ENCODE assay signal across 23 cellular contexts in the genomic region with DNA sequence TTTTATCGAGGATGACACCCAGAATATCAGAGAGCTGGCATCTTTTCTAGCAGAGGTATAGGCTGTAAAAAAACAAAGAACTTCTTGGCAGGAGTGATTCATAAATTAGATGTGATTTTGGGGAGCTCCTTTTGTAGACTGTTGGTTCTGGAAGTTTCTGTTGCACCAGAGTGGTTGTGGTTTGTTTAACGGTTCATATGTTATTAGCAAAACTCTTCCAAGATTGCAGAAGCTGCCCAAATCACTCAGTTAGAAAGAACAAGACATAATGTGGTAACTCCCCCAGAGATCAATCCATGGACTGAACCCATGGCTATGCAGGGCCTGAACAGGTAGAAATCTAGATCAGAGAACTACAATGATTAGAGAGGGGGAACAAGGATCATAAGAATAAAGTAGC. TPM values are rescaled to one million over a fixed set of nuclear protein-coding genes. Genes with fewer than 3 reads are reported as not detected.
DNase-seq lines count a peak whose midpoint lies in the region; ATAC-seq and TF ChIP-seq lines count a peak whose summit lies in the region.
"Had no signal": no experiment of that assay in that cellular context is flagged by ENCODE, and none has a peak within 500 bp of the region (broad histone marks: within the 10 kb centered on the region; RNA-seq: fewer than 3 reads in every experiment).

No MANE protein-coding gene starts in this region.

- intact Hi-C loops in HCT116 (cut with micrococcal nuclease): no loop called here
- intact Hi-C loops in thyroid gland (cut with DNase I): no loop called here

- H3K4ac ChIP-seq in mesendoderm (ENCODE audit: low read depth, low read length): peak overlapping the region; percentile 55

- no CpG with 5 or more reads among the region's 2 CpGs for WGBS in mesendoderm (ENCODE audit: extremely low coverage, insufficient coverage, low lambda C conversion rate)
- 71 to 75% methylated on average over 2 of the region's 2 CpGs for WGBS in thyroid gland, 2 donors

- no peak overlapping the region for H4K5ac ChIP-seq in mesendoderm (ENCODE audit: low read length)

- peak overlapping the region; percentile 82 for H2BK120ac ChIP-seq in mesendoderm (ENCODE audit: low read depth, low read length)

- DNase-seq in HCT116 (ENCODE audit: low read depth, low spot score) (no peak), NOMO-1 treated with dmso at 0.1 percent for 144 hours (lab: John Stamatoyannopoulos, UW; ENCODE audit: unreplicated experiment) (peak; percentile 28), mesendoderm (no peak), thyroid gland (no peak)
- DNase-seq in activated CD8-positive, alpha-beta T cell treated with anti-CD3 and anti-CD28 coated beads, Interleukin-2, amount 10 ng/mL, durations not matched to agents 7 days and 5 days: no peak
- DNase-seq: activated effector memory CD4-positive, alpha-beta T cell treated with anti-CD3 and anti-CD28 coated beads, Interleukin-2, amount 50 U/mL, for 16 hours; anterior cingulate cortex; BE2C; effector CD8-positive, alpha-beta T cell; head of caudate nucleus; naive thymus-derived CD4-positive, alpha-beta T cell; NCI-H1694; NCI-H226; NK-92 treated with Interleukin-12 subunit alpha and Interleukin-12 subunit beta, amount 100 ng/mL, for 24 hours; pancreas had no signal

- peak overlapping the region in 1 of 10 experiments; percentile 7; a peak in 1 of 20 replicates for H3K4me3 ChIP-seq in BLaER1 treated with 17β-estradiol and CSF1 and Interleukin-3, amounts not matched to agents 10 nM and 100 nM
- H3K4me3 ChIP-seq in HCT116 (replicated peaks in 1 of 2; ENCODE audit: low read depth in 1 of 2, low read length in 2 of 2): no peak overlapping the region
- no peak overlapping the region for H3K4me3 ChIP-seq in mesendoderm (ENCODE audit: low read length)
- H3K4me3 ChIP-seq in thyroid gland (replicated peaks in 1 of 3): no peak overlapping the region
- H3K4me3 ChIP-seq: pancreas, SJSA1 had no signal

- no peak overlapping the region for H3K27ac Mint-ChIP-seq in activated CD8-positive, alpha-beta T cell treated with anti-CD3 and anti-CD28 coated beads, Interleukin-2, amount 10 ng/mL, durations not matched to agents 7 days and 5 days
- H3K27ac Mint-ChIP-seq: naive thymus-derived CD4-positive, alpha-beta T cell; T-helper 2 cell treated with Interferon-gamma antibody and Interleukin-4, amounts not matched to agents 5 μg/mL and 100 μg/mL, for 36 hours had no signal

- H2BK5ac ChIP-seq in mesendoderm (ENCODE audit: low read length): peak overlapping the region; percentile 29

- ATAC-seq in HCT116 (no peak), HG03045 (IDR thresholded peaks at IDR 0.05; ENCODE audit: unreplicated experiment) (no peak)
- ATAC-seq in activated CD8-positive, alpha-beta T cell treated with anti-CD3 and anti-CD28 coated beads, Interleukin-2, amount 10 ng/mL, durations not matched to agents 7 days and 5 days: no peak
- ATAC-seq: activated CD4-positive, CD25-positive, alpha-beta regulatory T cell treated with anti-CD3 and anti-CD28 coated beads, Interleukin-2, amount 50 U/mL, for 24 hours; naive thymus-derived CD4-positive, alpha-beta T cell; pancreas had no signal

- H3K4me1 Mint-ChIP-seq in activated CD8-positive, alpha-beta T cell treated with anti-CD3 and anti-CD28 coated beads, Interleukin-2, amount 10 ng/mL, durations not matched to agents 7 days and 5 days (ENCODE audit: low read depth): peaks cover 25% of the 10 kb centered on the region

- peak overlapping the region; percentile 94 for H3K18ac ChIP-seq in mesendoderm (ENCODE audit: low read length)

- TF ChIP-seq CTCF in HCT116 (IDR thresholded peaks at IDR 0.05 in 2 of 3, conservative IDR thresholded peaks at IDR 0.05 in 1 of 3; ENCODE audit: borderline replicate concordance in 1 of 3, insufficient read depth in 1 of 3, low read depth in 2 of 3, low read length in 2 of 3) (no peak), thyroid gland (IDR thresholded peaks at IDR 0.05) (no peak)

- H3K4me3 Mint-ChIP-seq in activated CD8-positive, alpha-beta T cell treated with anti-CD3 and anti-CD28 coated beads, Interleukin-2, amount 10 ng/mL, durations not matched to agents 7 days and 5 days: no peak overlapping the region
- H3K4me3 Mint-ChIP-seq: naive thymus-derived CD4-positive, alpha-beta T cell; T-helper 2 cell treated with Interferon-gamma antibody and Interleukin-4, amounts not matched to agents 5 μg/mL and 100 μg/mL, for 36 hours had no signal

- H3K27ac ChIP-seq in BLaER1 treated with 17β-estradiol and CSF1 and Interleukin-3, amounts not matched to agents 10 nM and 100 nM: peak overlapping the region in 8 of 11 experiments; percentile 59 to 77 (median 71); a peak in 16 of 22 replicates
- no peak overlapping the region for H3K27ac ChIP-seq in HCT116 (ENCODE audit: low read depth, low read length)
- no peak overlapping the region for H3K27ac ChIP-seq in mesendoderm (ENCODE audit: low read depth, low read length)
- H3K27ac ChIP-seq in thyroid gland: no peak overlapping the region
- H3K27ac ChIP-seq: pancreas, SJSA1 had no signal

- H3K9ac ChIP-seq in BLaER1 treated with 17β-estradiol and CSF1 and Interleukin-3, amounts not matched to agents 10 nM and 100 nM: peak overlapping the region in 6 of 11 experiments; percentile 30 to 50 (median 41); a peak in 10 of 22 replicates
- H3K9ac ChIP-seq in HCT116 (ENCODE audit: low read length): no peak overlapping the region
- no peak overlapping the region for H3K9ac ChIP-seq in mesendoderm (ENCODE audit: low read length)

- H2BK15ac ChIP-seq in mesendoderm (replicated peaks; ENCODE audit: low read depth): peak overlapping the region; percentile 74

- no peak overlapping the region for H4K8ac ChIP-seq in mesendoderm (ENCODE audit: low read depth, low read length)

- peaks cover 2% of the 10 kb centered on the region for H3K27me3 Mint-ChIP-seq in activated CD8-positive, alpha-beta T cell treated with anti-CD3 and anti-CD28 coated beads, Interleukin-2, amount 10 ng/mL, durations not matched to agents 7 days and 5 days (ENCODE audit: low read depth)

- H3K23ac ChIP-seq in mesendoderm (ENCODE audit: low read length): no peak overlapping the region

- peak overlapping the region; percentile 29 for H2AK5ac ChIP-seq in mesendoderm (ENCODE audit: low read length)

- peak overlapping the region; percentile 44 for H3K56ac ChIP-seq in mesendoderm (ENCODE audit: low read length)

- RAD21 ChIA-PET in HCT116 (lab: Charles Lee; ENCODE audit: low non-redundant PET in 1 of 2, low total read pairs in 2 of 2, uncharacterized antibody in 2 of 2, unreplicated experiment in 2 of 2): no interaction called here

- peaks cover 0 to 17% (median 9%) of the 10 kb centered on the region in 11 experiments; a peak in 12 of 22 replicates for H3K9me3 ChIP-seq in BLaER1 treated with 17β-estradiol and CSF1 and Interleukin-3, amounts not matched to agents 10 nM and 100 nM (replicated peaks in 1 of 11)
- no peaks in the 10 kb centered on the region for H3K9me3 ChIP-seq in HCT116 (ENCODE audit: control insufficient read depth in 1 of 2, insufficient read depth in 1 of 2, low read depth in 1 of 2, low read length in 2 of 2)
- no peaks in the 10 kb centered on the region for H3K9me3 ChIP-seq in thyroid gland
- H3K9me3 ChIP-seq: BE2C, pancreas, SJSA1 had no signal

- H2AFZ ChIP-seq in HCT116 (ENCODE audit: low read depth, low read length, poor library complexity, severe bottlenecking): peak overlapping the region; percentile 98

- peak overlapping the region; percentile 30 to 75 (median 58) for H3K4me2 ChIP-seq in BLaER1 treated with 17β-estradiol and CSF1 and Interleukin-3, amounts not matched to agents 10 nM and 100 nM
- peak overlapping the region; percentile 56 for H3K4me2 ChIP-seq in HCT116 (ENCODE audit: low read length)
- H3K4me2 ChIP-seq in mesendoderm (ENCODE audit: low read length): no peak overlapping the region

- TF ChIP-seq POLR2A in HCT116 (IDR thresholded peaks at IDR 0.05; ENCODE audit: borderline replicate concordance, extremely low read depth, insufficient read depth, insufficient read length) (no peak), thyroid gland (IDR thresholded peaks at IDR 0.05) (no peak)

- POLR2A ChIA-PET in HCT116 (lab: Charles Lee): interaction anchor here (0.9 to 1.6 kb wide), 2 partner anchors 37 to 155 kb away, joined by 3 to 4 read pairs; a partner anchor contains a TSS
- POLR2A ChIA-PET in activated CD8-positive, alpha-beta T cell treated with anti-CD3 and anti-CD28 coated beads, Interleukin-2, amount 10 ng/mL, durations not matched to agents 7 days and 5 days (lab: Charles Lee): no interaction called here

- H4K20me1 ChIP-seq in BLaER1 treated with 17β-estradiol and CSF1 and Interleukin-3, amounts not matched to agents 10 nM and 100 nM: no peaks in the 10 kb centered on the region
- H4K20me1 ChIP-seq in HCT116 (ENCODE audit: insufficient read depth): no peaks in the 10 kb centered on the region

- H3K79me1 ChIP-seq in mesendoderm (ENCODE audit: low read length): no peaks in the 10 kb centered on the region

- H3K36me3 ChIP-seq in BLaER1 treated with 17β-estradiol and CSF1 and Interleukin-3, amounts not matched to agents 10 nM and 100 nM: no peaks in the 10 kb centered on the region
- H3K36me3 ChIP-seq in HCT116 (ENCODE audit: control insufficient read depth in 1 of 2, insufficient read depth in 2 of 2, low read length in 2 of 2) (no peaks in the 10 kb centered on the region), mesendoderm (ENCODE audit: control insufficient read depth, insufficient read depth, low read length) (no peaks in the 10 kb centered on the region), thyroid gland (no peaks in the 10 kb centered on the region)
- H3K36me3 ChIP-seq: BE2C, pancreas, SJSA1 had no signal

- H3K9me2 ChIP-seq in HCT116 (ENCODE audit: insufficient read depth): no peaks in the 10 kb centered on the region

- no peaks in the 10 kb centered on the region for H3K27me3 ChIP-seq in BLaER1 treated with 17β-estradiol and CSF1 and Interleukin-3, amounts not matched to agents 10 nM and 100 nM
- H3K27me3 ChIP-seq in HCT116 (ENCODE audit: insufficient read depth, low read length) (no peaks in the 10 kb centered on the region), mesendoderm (ENCODE audit: insufficient read depth, low read length, poor library complexity) (no peaks in the 10 kb centered on the region), thyroid gland (no peaks in the 10 kb centered on the region)
- H3K27me3 ChIP-seq: pancreas, SJSA1 had no signal

- H3K36me3 Mint-ChIP-seq in activated CD8-positive, alpha-beta T cell treated with anti-CD3 and anti-CD28 coated beads, Interleukin-2, amount 10 ng/mL, durations not matched to agents 7 days and 5 days (ENCODE audit: low read depth): no peaks in the 10 kb centered on the region
- H3K36me3 Mint-ChIP-seq: naive thymus-derived CD4-positive, alpha-beta T cell had no signal

- BruUV-seq in HCT116 (replicated peaks; lab: Mats Ljungman, UMichigan): no TSS peak

- no peak for TF ChIP-seq RAD21 in HCT116 (IDR thresholded peaks at IDR 0.05; ENCODE audit: low read depth)

- no peaks in the 10 kb centered on the region for H3K9me3 Mint-ChIP-seq in activated CD8-positive, alpha-beta T cell treated with anti-CD3 and anti-CD28 coated beads, Interleukin-2, amount 10 ng/mL, durations not matched to agents 7 days and 5 days (ENCODE audit: insufficient read depth)
- H3K9me3 Mint-ChIP-seq: T-helper 2 cell treated with Interferon-gamma antibody and Interleukin-4, amounts not matched to agents 5 μg/mL and 100 μg/mL, for 36 hours had no signal

- H3K79me2 ChIP-seq in HCT116 (ENCODE audit: insufficient read depth, low read length) (no peaks in the 10 kb centered on the region), mesendoderm (ENCODE audit: control insufficient read depth, insufficient read depth, low read length) (no peaks in the 10 kb centered on the region)

- CTCF ChIA-PET in HCT116 (lab: Charles Lee): no interaction called here
- CTCF ChIA-PET in activated CD8-positive, alpha-beta T cell treated with anti-CD3 and anti-CD28 coated beads, Interleukin-2, amount 10 ng/mL, durations not matched to agents 7 days and 5 days (lab: Charles Lee): interaction anchor here (1.6 kb wide), 1 partner anchor 9 kb away, joined by 4 read pairs; no protein-coding TSS in a partner anchor

- peaks cover 37 to 65% (median 49%) of the 10 kb centered on the region in 10 experiments for H3K4me1 ChIP-seq in BLaER1 treated with 17β-estradiol and CSF1 and Interleukin-3, amounts not matched to agents 10 nM and 100 nM
- peaks cover 19 to 36% of the 10 kb centered on the region in 2 experiments for H3K4me1 ChIP-seq in HCT116 (ENCODE audit: control insufficient read depth in 1 of 2, insufficient read depth in 2 of 2, low read length in 2 of 2)
- H3K4me1 ChIP-seq in mesendoderm (ENCODE audit: control insufficient read depth, low read depth, low read length): peaks cover 5% of the 10 kb centered on the region
- no peaks in the 10 kb centered on the region for H3K4me1 ChIP-seq in thyroid gland
- H3K4me1 ChIP-seq: BE2C, pancreas, SJSA1 had no signal

RNA-seq across cellular contexts. Expression of a gene that starts 6.7 kb away (rescaled TPM):
- total RNA-seq in HCT116 (2021; ENCODE audit: unreplicated experiment): 0.39 TPM
- polyA plus RNA-seq in HCT116 (2012): 0.17 and 0.27 TPM in 2 replicates
- 0.37 TPM for polyA plus RNA-seq in mesendoderm (2013, experiment 1 of 2)
- 0.22 TPM for polyA plus RNA-seq in mesendoderm (2013, experiment 2 of 2)
- not detected for total RNA-seq in thyroid gland
- under 1 TPM; 0.29 to 0.40 TPM for total RNA-seq in activated CD8-positive, alpha-beta T cell treated with anti-CD3 and anti-CD28 coated beads, Interleukin-2, amount 10 ng/mL, durations not matched to agents 7 days and 5 days
- total RNA-seq: fibroblast of lung, LHCN-M2, lung microvascular endothelial cell, SJSA1 had no signal
- polyA plus RNA-seq: fibroblast of lung; naive thymus-derived CD4-positive, alpha-beta T cell had no signal

RNA-seq across cellular contexts. Expression of a gene that starts 29.4 kb away (rescaled TPM):
- total RNA-seq in HCT116 (2021; ENCODE audit: unreplicated experiment) (63.0 TPM), thyroid gland (10 to 100 TPM; 13.9 to 29.3 (median 18.7) TPM)
- polyA plus RNA-seq in HCT116 (2012): 80.9 and 86.7 TPM in 2 replicates
- polyA plus RNA-seq in mesendoderm (2013, experiment 1 of 2): 201 TPM
- polyA plus RNA-seq in mesendoderm (2013, experiment 2 of 2): 198 TPM
- 100 to 1,000 TPM; 211 to 216 TPM for total RNA-seq in activated CD8-positive, alpha-beta T cell treated with anti-CD3 and anti-CD28 coated beads, Interleukin-2, amount 10 ng/mL, durations not matched to agents 7 days and 5 days

RNA-seq across cellular contexts. Expression of a gene that starts 37.4 kb away (rescaled TPM):
- total RNA-seq in HCT116 (2021; ENCODE audit: unreplicated experiment) (35.4 TPM), thyroid gland (10 to 100 TPM; 15.4 to 29.1 (median 23.1) TPM)
- 34.6 and 39.5 TPM in 2 replicates for polyA plus RNA-seq in HCT116 (2012)
- polyA plus RNA-seq in mesendoderm (2013, experiment 1 of 2): 19.1 TPM
- polyA plus RNA-seq in mesendoderm (2013, experiment 2 of 2): 19.4 TPM
- total RNA-seq in activated CD8-positive, alpha-beta T cell treated with anti-CD3 and anti-CD28 coated beads, Interleukin-2, amount 10 ng/mL, durations not matched to agents 7 days and 5 days: 10 to 100 TPM; 31.3 to 31.6 TPM

RNA-seq across cellular contexts. Expression of a gene that starts 43.6 kb away (rescaled TPM):
- total RNA-seq in HCT116 (2021; ENCODE audit: unreplicated experiment) (235 TPM), thyroid gland (100 to 1,000 TPM; 133 to 179 (median 142) TPM)
- 156 and 191 TPM in 2 replicates for polyA plus RNA-seq in HCT116 (2012)
- 537 TPM for polyA plus RNA-seq in mesendoderm (2013, experiment 1 of 2)
- 535 TPM for polyA plus RNA-seq in mesendoderm (2013, experiment 2 of 2)
- total RNA-seq in activated CD8-positive, alpha-beta T cell treated with anti-CD3 and anti-CD28 coated beads, Interleukin-2, amount 10 ng/mL, durations not matched to agents 7 days and 5 days: 100 to 1,000 TPM; 135 to 142 TPM

RNA-seq across cellular contexts. Expression of a gene that starts 44.0 kb away (rescaled TPM):
- 21.8 TPM for total RNA-seq in HCT116 (2021; ENCODE audit: unreplicated experiment)
- 15.0 and 18.1 TPM in 2 replicates for polyA plus RNA-seq in HCT116 (2012)
- polyA plus RNA-seq in mesendoderm (2013, experiment 1 of 2): 22.5 TPM
- polyA plus RNA-seq in mesendoderm (2013, experiment 2 of 2): 23.3 TPM
- total RNA-seq in thyroid gland: 10 to 100 TPM; 56.7 to 88.8 (median 75.0) TPM
- 10 to 100 TPM; 51.8 to 56.6 TPM for total RNA-seq in activated CD8-positive, alpha-beta T cell treated with anti-CD3 and anti-CD28 coated beads, Interleukin-2, amount 10 ng/mL, durations not matched to agents 7 days and 5 days

Comparison
In these comparisons a context has a peak if more than half of its experiments do, and no peak if none do; other contexts are left out.
1. H3K27ac ChIP-seq: peak in BLaER1 treated with 17β-estradiol and CSF1 and Interleukin-3, amounts not matched to agents 10 nM and 100 nM (8 of 11); none in HCT116 (single experiment), mesendoderm (single experiment) and thyroid gland (0 of 3).
2. H3K9ac ChIP-seq: peak in BLaER1 treated with 17β-estradiol and CSF1 and Interleukin-3, amounts not matched to agents 10 nM and 100 nM (6 of 11); none in HCT116 (single experiment) and mesendoderm (single experiment).